In the genomic region with DNA sequence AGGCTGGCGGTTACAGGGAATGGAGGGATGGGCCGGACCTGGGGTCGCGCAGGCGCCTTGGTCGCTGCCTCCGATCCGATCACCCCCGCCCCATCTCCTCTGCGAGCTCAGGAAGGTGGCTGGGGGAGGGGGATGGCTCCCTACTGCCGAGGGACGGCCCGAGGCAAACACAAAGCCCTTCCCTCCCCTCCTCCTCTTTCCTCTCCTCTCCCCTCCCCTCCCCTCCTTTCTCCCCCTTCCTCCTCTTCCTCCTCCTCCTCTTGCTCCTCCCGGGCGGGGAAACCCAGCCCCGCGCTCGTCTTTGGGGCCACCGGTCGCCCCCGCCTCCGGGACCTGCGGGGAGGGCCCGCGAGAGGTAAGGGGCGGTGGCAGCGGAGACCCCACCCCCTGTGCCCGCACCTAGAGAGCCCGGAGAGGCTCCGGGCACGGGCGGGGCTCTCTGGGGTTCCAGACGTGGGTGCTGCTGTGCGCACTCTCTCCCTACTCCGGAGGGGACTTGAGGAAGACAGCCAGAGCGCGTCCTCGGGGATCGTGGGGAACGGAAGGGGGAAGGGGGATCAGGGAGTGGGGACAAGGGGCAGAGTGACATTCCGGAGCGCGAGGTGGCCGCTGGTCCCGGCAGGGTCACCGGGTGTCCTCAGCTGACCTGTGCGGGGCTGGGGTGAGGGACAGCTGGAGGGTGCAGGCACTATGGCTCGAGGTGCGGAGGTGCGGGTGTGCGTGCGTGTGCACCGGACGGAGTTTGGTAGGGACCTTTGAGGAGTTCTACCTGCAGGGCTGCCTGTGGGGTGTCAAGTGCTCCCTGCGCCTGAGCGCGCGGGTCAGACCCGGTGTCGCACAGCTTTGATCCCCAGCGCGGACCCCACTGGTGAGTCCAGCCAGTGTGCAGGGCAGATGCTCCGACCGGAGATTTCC, we compare ENCODE assay signal across 8 cellular contexts. TPM values are rescaled to one million over a fixed set of nuclear protein-coding genes. Genes with fewer than 3 reads are reported as not detected.
DNase-seq lines count a peak whose midpoint lies in the region; ATAC-seq and TF ChIP-seq lines count a peak whose summit lies in the region.

A gene with protein sequence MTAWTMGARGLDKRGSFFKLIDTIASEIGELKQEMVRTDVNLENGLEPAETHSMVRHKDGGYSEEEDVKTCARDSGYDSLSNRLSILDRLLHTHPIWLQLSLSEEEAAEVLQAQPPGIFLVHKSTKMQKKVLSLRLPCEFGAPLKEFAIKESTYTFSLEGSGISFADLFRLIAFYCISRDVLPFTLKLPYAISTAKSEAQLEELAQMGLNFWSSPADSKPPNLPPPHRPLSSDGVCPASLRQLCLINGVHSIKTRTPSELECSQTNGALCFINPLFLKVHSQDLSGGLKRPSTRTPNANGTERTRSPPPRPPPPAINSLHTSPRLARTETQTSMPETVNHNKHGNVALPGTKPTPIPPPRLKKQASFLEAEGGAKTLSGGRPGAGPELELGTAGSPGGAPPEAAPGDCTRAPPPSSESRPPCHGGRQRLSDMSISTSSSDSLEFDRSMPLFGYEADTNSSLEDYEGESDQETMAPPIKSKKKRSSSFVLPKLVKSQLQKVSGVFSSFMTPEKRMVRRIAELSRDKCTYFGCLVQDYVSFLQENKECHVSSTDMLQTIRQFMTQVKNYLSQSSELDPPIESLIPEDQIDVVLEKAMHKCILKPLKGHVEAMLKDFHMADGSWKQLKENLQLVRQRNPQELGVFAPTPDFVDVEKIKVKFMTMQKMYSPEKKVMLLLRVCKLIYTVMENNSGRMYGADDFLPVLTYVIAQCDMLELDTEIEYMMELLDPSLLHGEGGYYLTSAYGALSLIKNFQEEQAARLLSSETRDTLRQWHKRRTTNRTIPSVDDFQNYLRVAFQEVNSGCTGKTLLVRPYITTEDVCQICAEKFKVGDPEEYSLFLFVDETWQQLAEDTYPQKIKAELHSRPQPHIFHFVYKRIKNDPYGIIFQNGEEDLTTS (plus strand): TSS at position 286 of the 915 bp plus-strand sequence. CDS start 131,344 bp downstream, outside the sequence.

- DNase-seq in ELR (ENCODE audit: low read depth) (peak; percentile 79), NCI-H1417 (lab: John Stamatoyannopoulos, UW) (peak; percentile 69 to 94 (median 90)), WERI-Rb-1 (peak; percentile 97), fibroblast of villous mesenchyme (ENCODE audit: low read depth) (peak; percentile 91), myocyte (ENCODE audit: low read depth) (peak; percentile 97), upper lobe of right lung (peak; percentile 95)

- H3K9me3 ChIP-seq in WERI-Rb-1 (ENCODE audit: severe bottlenecking): no peaks in the 10 kb centered on the region
- H3K9me3 ChIP-seq in upper lobe of right lung: no peaks in the 10 kb centered on the region

- no peaks in the 10 kb centered on the region for H3K36me3 ChIP-seq in WERI-Rb-1
- no peaks in the 10 kb centered on the region for H3K36me3 ChIP-seq in upper lobe of right lung

- peak within 1 kb of the TSS; percentile 84 for H3K27ac ChIP-seq in WERI-Rb-1
- H3K27ac ChIP-seq in upper lobe of right lung: peak within 1 kb of the TSS; percentile 95

- TF ChIP-seq CTCF in WERI-Rb-1 (IDR thresholded peaks at IDR 0.05; ENCODE audit: low read depth, low read length) (no peak), fibroblast of villous mesenchyme (IDR thresholded peaks at IDR 0.05; ENCODE audit: insufficient read depth, low read depth, low read length) (no peak), upper lobe of right lung (IDR thresholded peaks at IDR 0.05) (no peak)

- H3K27me3 ChIP-seq in WERI-Rb-1 (ENCODE audit: insufficient read depth, low read depth, severe bottlenecking) (no peaks in the 10 kb centered on the region), upper lobe of right lung (no peaks in the 10 kb centered on the region)

- intact Hi-C loops in upper lobe of right lung (cut with DNase I): no loop called here

- peak; percentile 89 for ATAC-seq in upper lobe of right lung
- ATAC-seq in GM18868 (IDR thresholded peaks at IDR 0.05; ENCODE audit: unreplicated experiment): no peak
- no peak for ATAC-seq in GM21737 (IDR thresholded peaks at IDR 0.05; ENCODE audit: unreplicated experiment)

- H3K4me1 ChIP-seq in upper lobe of right lung: peaks cover 36% of the 10 kb centered on the region

- H3K4me3 ChIP-seq in WERI-Rb-1 (ENCODE audit: low read depth, low read length): peak within 1 kb of the TSS; percentile 61
- peak within 1 kb of the TSS; percentile 85 for H3K4me3 ChIP-seq in fibroblast of villous mesenchyme (ENCODE audit: low read depth, low read length)
- H3K4me3 ChIP-seq in upper lobe of right lung: peak within 1 kb of the TSS; percentile 77

RNA-seq across cellular contexts. Expression of the gene that starts here (rescaled TPM):
- total RNA-seq in fibroblast of villous mesenchyme (57.7 and 102 TPM in 2 replicates), myocyte (28.3 and 31.6 TPM in 2 replicates), upper lobe of right lung (116 TPM)
- 26.7 TPM for polyA plus RNA-seq in myocyte (2012)
